In genomic region chr10:125135771-125136035, GRCh38 we compare ENCODE assay signal across 18 cellular contexts.
"Had no signal": no experiment of that assay in that cellular context is flagged by ENCODE, and none has a peak within 500 bp of the region (broad histone marks: within the 10 kb centered on the region; RNA-seq: fewer than 3 reads in every experiment).

No MANE protein-coding gene starts in this region.

- H3K27ac ChIP-seq: esophagus muscularis mucosa, gastroesophageal sphincter, VCaP had no signal

- H3K9me3 ChIP-seq: adrenal gland, gastroesophageal sphincter, stomach, upper lobe of left lung had no signal

- H3K27ac Mint-ChIP-seq: activated naive CD4-positive, alpha-beta T cell treated with anti-CD3 and anti-CD28 coated beads, Interleukin-2, amount 50 U/mL, for 72 hours; activated T-helper 1 cell treated with anti-CD3 and anti-CD28 coated beads, Interleukin-12 subunit alpha, Interleukin-12 subunit beta, Interleukin-2, Interleukin-4 antibody, amounts not matched to agents 30 ng/mL and 10 ng/mL and 1 ng/mL, durations not matched to agents 14 hours and 24 hours and 36 hours had no signal

- H3K27me3 ChIP-seq: adrenal gland, esophagus muscularis mucosa, gastroesophageal sphincter, heart right ventricle, stomach, upper lobe of left lung had no signal

- H3K9me3 Mint-ChIP-seq: activated naive CD4-positive, alpha-beta T cell treated with anti-CD3 and anti-CD28 coated beads, Interleukin-2, amount 50 U/mL, for 72 hours; activated T-helper 1 cell treated with anti-CD3 and anti-CD28 coated beads, Interleukin-12 subunit alpha, Interleukin-12 subunit beta, Interleukin-2, Interleukin-4 antibody, amounts not matched to agents 30 ng/mL and 10 ng/mL and 1 ng/mL, durations not matched to agents 14 hours and 24 hours and 36 hours had no signal

- H3K4me3 ChIP-seq: adrenal gland, esophagus muscularis mucosa, gastroesophageal sphincter, heart right ventricle, stomach, upper lobe of left lung had no signal

- H3K4me3 Mint-ChIP-seq: activated T-helper 1 cell treated with anti-CD3 and anti-CD28 coated beads, Interleukin-12 subunit alpha, Interleukin-12 subunit beta, Interleukin-2, Interleukin-4 antibody, amounts not matched to agents 30 ng/mL and 10 ng/mL and 1 ng/mL, durations not matched to agents 14 hours and 24 hours and 36 hours had no signal

- H3K36me3 Mint-ChIP-seq: activated naive CD4-positive, alpha-beta T cell treated with anti-CD3 and anti-CD28 coated beads, Interleukin-2, amount 50 U/mL, for 72 hours had no signal

- DNase-seq: activated CD4-positive, alpha-beta T cell treated with anti-CD3 and anti-CD28 coated beads for 1 hour; activated gamma-delta T cell treated with Interleukin-2 at 50 U/mL for 16 hours; cerebellar nuclear complex; cortex of kidney; effector CD4-positive, alpha-beta T cell; heart right ventricle; left cardiac atrium; occipital lobe; stomach; SW 1271; T-helper 2 cell; upper lobe of left lung had no signal
